Comparison of ENCODE assay signal across 1 cellular context in genomic region chr4:68927165-68927564, GRCh38.
TF ChIP-seq lines count a peak whose summit lies in the region.

No MANE protein-coding gene starts in this region.

TF ChIP-seq in WTC11, 78 proteins besides CTCF, POLR2A, EP300 and RAD21 (continued from another document):
- TF ChIP-seq E2F1 (CRISPR knock-in tag; IDR thresholded peaks at IDR 0.05) (no peak), NFYB (CRISPR knock-in tag; conservative IDR thresholded peaks at IDR 0.05; ENCODE audit: low read depth) (no peak)
